19 cellular contexts compared by ENCODE assay signal in the genomic region with DNA sequence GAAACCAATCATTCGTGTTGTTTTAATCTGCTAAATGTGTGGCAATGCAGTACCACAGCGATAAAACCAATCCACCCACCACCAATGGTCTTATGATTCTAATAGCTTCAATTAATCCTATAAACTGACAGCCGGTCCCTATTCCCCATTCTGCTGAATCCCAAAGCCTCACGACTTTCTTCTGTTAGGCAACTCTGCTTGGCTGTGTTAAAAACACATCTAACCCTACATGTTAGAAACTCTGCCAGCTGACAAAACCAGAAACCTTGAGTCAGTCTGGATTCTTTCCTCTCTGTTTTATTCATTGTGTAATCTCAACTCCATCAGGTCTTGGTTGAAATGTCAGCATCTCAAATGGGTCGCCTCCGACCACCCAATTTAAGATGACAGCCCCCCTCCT.
"Had no signal": no experiment of that assay in that cellular context is flagged by ENCODE, and none has a peak within 500 bp of the region (broad histone marks: within the 10 kb centered on the region; RNA-seq: fewer than 3 reads in every experiment).

No MANE protein-coding gene starts in this region.

- H3K4me3 ChIP-seq: body of pancreas, gastrocnemius medialis, smooth muscle cell, vagina had no signal

- ATAC-seq: activated CD4-positive, CD25-positive, alpha-beta regulatory T cell treated with anti-CD3 and anti-CD28 coated beads, Interleukin-2, amount 50 U/mL, for 24 hours; activated CD8-positive, alpha-beta memory T cell treated with anti-CD3 and anti-CD28 coated beads, Interleukin-2, amount 10 ng/mL, durations not matched to agents 7 days and 5 days; body of pancreas; gastrocnemius medialis; left colon; natural killer cell treated with Interleukin-12 subunit alpha and Interleukin-12 subunit beta and Interleukin-15 and Interleukin-18, amount 100 ng/mL, for 72 hours; right cardiac atrium; stimulated activated naive B cell treated with anti-CD40 and anti-IgM and Interleukin-4, amounts not matched to agents 10 μg/mL and 1 μg/mL and 100 μg/mL, for 72 hours had no signal

- H3K27ac Mint-ChIP-seq: activated CD4-positive, alpha-beta memory T cell treated with anti-CD3 and anti-CD28 coated beads, Interleukin-2, amount 10 ng/mL, durations not matched to agents 7 days and 5 days; activated CD4-positive, alpha-beta T cell treated with anti-CD3 and anti-CD28 coated beads, Interleukin-2, amount 10 ng/mL, durations not matched to agents 24 days and 14 days; activated CD8-positive, alpha-beta memory T cell treated with anti-CD3 and anti-CD28 coated beads, Interleukin-2, amount 10 ng/mL, durations not matched to agents 7 days and 5 days; activated naive CD4-positive, alpha-beta T cell treated with anti-CD3 and anti-CD28 coated beads, Interleukin-2, amount 10 ng/mL, durations not matched to agents 7 days and 5 days; memory B cell; natural killer cell treated with Interleukin-12 subunit alpha and Interleukin-12 subunit beta and Interleukin-15 and Interleukin-18, amount 100 ng/mL, for 72 hours; stimulated activated naive B cell treated with anti-CD40 and anti-IgM and Interleukin-4, amounts not matched to agents 10 μg/mL and 1 μg/mL and 100 μg/mL, for 72 hours had no signal

- H3K9me3 Mint-ChIP-seq: activated CD4-positive, alpha-beta memory T cell treated with anti-CD3 and anti-CD28 coated beads, Interleukin-2, amount 10 ng/mL, durations not matched to agents 7 days and 5 days; activated CD4-positive, alpha-beta T cell treated with anti-CD3 and anti-CD28 coated beads, Interleukin-2, amount 10 ng/mL, durations not matched to agents 24 days and 14 days; natural killer cell treated with Interleukin-12 subunit alpha and Interleukin-12 subunit beta and Interleukin-15 and Interleukin-18, amount 100 ng/mL, for 72 hours had no signal

- H3K4me1 Mint-ChIP-seq: activated CD4-positive, alpha-beta memory T cell treated with anti-CD3 and anti-CD28 coated beads, Interleukin-2, amount 10 ng/mL, durations not matched to agents 7 days and 5 days; activated CD4-positive, alpha-beta T cell treated with anti-CD3 and anti-CD28 coated beads, Interleukin-2, amount 10 ng/mL, durations not matched to agents 24 days and 14 days; activated CD8-positive, alpha-beta memory T cell treated with anti-CD3 and anti-CD28 coated beads, Interleukin-2, amount 10 ng/mL, durations not matched to agents 7 days and 5 days; activated naive CD4-positive, alpha-beta T cell treated with anti-CD3 and anti-CD28 coated beads, Interleukin-2, amount 10 ng/mL, durations not matched to agents 7 days and 5 days; memory B cell; stimulated activated naive B cell treated with anti-CD40 and anti-IgM and Interleukin-4, amounts not matched to agents 10 μg/mL and 1 μg/mL and 100 μg/mL, for 72 hours had no signal

- DNase-seq: activated CD4-positive, alpha-beta memory T cell treated with anti-CD3 and anti-CD28 coated beads, Interleukin-2, amount 10 ng/mL, durations not matched to agents 7 days and 5 days; activated CD4-positive, alpha-beta T cell treated with anti-CD3 and anti-CD28 coated beads, Interleukin-2, amount 10 ng/mL, durations not matched to agents 24 days and 14 days; activated CD8-positive, alpha-beta memory T cell treated with anti-CD3 and anti-CD28 coated beads, Interleukin-2, amount 10 ng/mL, durations not matched to agents 7 days and 5 days; activated effector memory CD4-positive, alpha-beta T cell treated with anti-CD3 and anti-CD28 coated beads, Interleukin-2, amount 50 U/mL, for 16 hours; activated naive CD4-positive, alpha-beta T cell treated with anti-CD3 and anti-CD28 coated beads, Interleukin-2, amount 10 ng/mL, durations not matched to agents 7 days and 5 days; activated T-cell treated with anti-CD3 and anti-CD28 coated beads for 4 hours; body of pancreas; gastrocnemius medialis; head of caudate nucleus; left colon; right cardiac atrium; stimulated activated CD4-positive, alpha-beta T cell treated with anti-CD3 and anti-CD28 coated beads, Interleukin-15, amount 100 ng/mL, for 24 hours; stimulated activated naive B cell treated with anti-CD40 and anti-IgM and Interleukin-4, amounts not matched to agents 10 μg/mL and 1 μg/mL and 100 μg/mL, for 72 hours; trophoblast cell had no signal

- H3K36me3 Mint-ChIP-seq: activated CD8-positive, alpha-beta memory T cell treated with anti-CD3 and anti-CD28 coated beads, Interleukin-2, amount 10 ng/mL, durations not matched to agents 7 days and 5 days; natural killer cell treated with Interleukin-12 subunit alpha and Interleukin-12 subunit beta and Interleukin-15 and Interleukin-18, amount 100 ng/mL, for 72 hours had no signal

- H3K4me3 Mint-ChIP-seq: activated CD4-positive, alpha-beta memory T cell treated with anti-CD3 and anti-CD28 coated beads, Interleukin-2, amount 10 ng/mL, durations not matched to agents 7 days and 5 days; activated CD4-positive, alpha-beta T cell treated with anti-CD3 and anti-CD28 coated beads, Interleukin-2, amount 10 ng/mL, durations not matched to agents 24 days and 14 days; activated CD8-positive, alpha-beta memory T cell treated with anti-CD3 and anti-CD28 coated beads, Interleukin-2, amount 10 ng/mL, durations not matched to agents 7 days and 5 days; activated naive CD4-positive, alpha-beta T cell treated with anti-CD3 and anti-CD28 coated beads, Interleukin-2, amount 10 ng/mL, durations not matched to agents 7 days and 5 days; memory B cell; natural killer cell treated with Interleukin-12 subunit alpha and Interleukin-12 subunit beta and Interleukin-15 and Interleukin-18, amount 100 ng/mL, for 72 hours; stimulated activated naive B cell treated with anti-CD40 and anti-IgM and Interleukin-4, amounts not matched to agents 10 μg/mL and 1 μg/mL and 100 μg/mL, for 72 hours had no signal
